Comparison of ENCODE assay signal across 31 cellular contexts in genomic region chr13:96041326-96042092, GRCh38. TPM values are rescaled to one million over a fixed set of nuclear protein-coding genes. Genes with fewer than 3 reads are reported as not detected.
DNase-seq lines count a peak whose midpoint lies in the region; ATAC-seq, FAIRE-seq and TF ChIP-seq lines count a peak whose summit lies in the region.
"Had no signal": no experiment of that assay in that cellular context is flagged by ENCODE, and none has a peak within 500 bp of the region (broad histone marks: within the 10 kb centered on the region; RNA-seq: fewer than 3 reads in every experiment).

No MANE protein-coding gene starts in this region.

- no peak overlapping the region for H3K18ac ChIP-seq in H1 (ENCODE audit: extremely low read depth, low read length)

- H3K4me3 Mint-ChIP-seq in GM23338 = no peak overlapping the region
- H3K4me3 Mint-ChIP-seq: CD4-positive, alpha-beta memory T cell had no signal

- H2BK5ac ChIP-seq in H1 (ENCODE audit: low read depth, low read length) = peak overlapping the region; percentile 19; the same call in 1 of the 2 replicates

- H3K4me3 ChIP-seq in GM23338 (no peak overlapping the region), HEK293 (ENCODE audit: low read depth, low read length) (no peak overlapping the region), H1 (ENCODE audit: extremely low read depth in 1 of 4, insufficient read depth in 2 of 4, low read depth in 3 of 4, low read length in 4 of 4) (peak overlapping the region in 2 of 4 experiments; percentile 12 to 15; a peak in 1 of 8 replicates), iPS-20b (ENCODE audit: low read length) (peak overlapping the region; percentile 35)
- H3K4me3 ChIP-seq: A549, GM12878, K562, MG63, PC-9, SJSA1 had no signal

- H2BK15ac ChIP-seq in H1 (ENCODE audit: low read length) = no peak overlapping the region

- H3K14ac ChIP-seq in H1 (ENCODE audit: insufficient read length) = no peak overlapping the region

- H3K23me2 ChIP-seq in H1 (ENCODE audit: low read depth, low read length) = no peaks in the 10 kb centered on the region

- no peak overlapping the region for H4K8ac ChIP-seq in H1 (ENCODE audit: extremely low read depth, insufficient read depth, low read length)

- no peak for FAIRE-seq in H1 (lab: Jason Lieb, UNC)
- FAIRE-seq: A549, GM12878, K562 had no signal

- WGBS in H1 (ENCODE audit: extremely low coverage in 1 of 2, insufficient coverage in 1 of 2, insufficient read length in 1 of 2, insufficient replicate concordance in 2 of 2, low coverage in 1 of 2, low lambda C conversion rate in 2 of 2, missing lambda C conversion rate in 1 of 2), 2 experiments = 83% methylated on average over 1 of the region's 4 CpGs; no CpG with 5 or more reads in 1 of the 2 experiments

- peaks cover 24% of the 10 kb centered on the region for H3K4me1 ChIP-seq in GM23338 (ENCODE audit: insufficient read depth)
- no peaks in the 10 kb centered on the region for H3K4me1 ChIP-seq in HEK293 (ENCODE audit: control insufficient read depth, insufficient read depth, low read length)
- peaks cover 0 to 8% (median 0%) of the 10 kb centered on the region in 4 experiments; a peak in 3 of 7 replicates for H3K4me1 ChIP-seq in H1 (replicated peaks in 1 of 4; ENCODE audit: control insufficient read depth in 3 of 4, insufficient read depth in 4 of 4, low read length in 3 of 4)
- peaks cover 8% of the 10 kb centered on the region for H3K4me1 ChIP-seq in iPS-20b (ENCODE audit: insufficient read depth, low read length)
- H3K4me1 ChIP-seq: A549, SJSA1 had no signal

- DNase-seq in GM23338 (ENCODE audit: low spot score) = no peak
- no peak for DNase-seq in H1 (ENCODE audit: low read depth in 1 of 2, low spot score in 2 of 2)
- DNase-seq in stimulated activated naive CD4-positive, alpha-beta T cell treated with Interleukin-2 at 50 U/mL for 16 hours (lab: John Stamatoyannopoulos, UW) = no peak
- no peak for DNase-seq in erythroblast (lab: John Stamatoyannopoulos, UW)
- DNase-seq in KBM-7 = no peak
- no peak for DNase-seq in Ammon's horn (ENCODE audit: low spot score)
- DNase-seq: AML-193; C1 segment of cervical spinal cord; CD4-positive, alpha-beta memory T cell; COR-L47; GDM1; H7; MG63; NCI-H1105 treated with DMSO at 0.1 percent for 48 hours; NCI-H146; NCI-H1930; NCI-H2107; NCI-H446 treated with DMSO at 0.1 percent for 48 hours; NCI-H82; NK-92 treated with Interleukin-12 subunit alpha and Interleukin-12 subunit beta, amount 100 ng/mL, for 24 hours; PC-9; Right ventricle myocardium superior; T-helper 1 cell had no signal

- peaks cover 5% of the 10 kb centered on the region for H3K9me2 ChIP-seq in GM23338 (ENCODE audit: insufficient read depth)

- no peak for TF ChIP-seq EP300 in H1 (IDR thresholded peaks at IDR 0.05; ENCODE audit: borderline replicate concordance in 1 of 2, low read depth in 2 of 2, low read length in 2 of 2)

- H3K79me1 ChIP-seq in H1 (ENCODE audit: low read depth, low read length) = peaks cover 2% of the 10 kb centered on the region

- peaks cover 17% of the 10 kb centered on the region for H3K36me3 ChIP-seq in GM23338 (ENCODE audit: insufficient read depth)
- H3K36me3 ChIP-seq in HEK293 (ENCODE audit: control insufficient read depth in 2 of 2, insufficient read depth in 1 of 2, low read length in 2 of 2) = no peaks in the 10 kb centered on the region
- peaks cover 0 to 3% (median 0%) of the 10 kb centered on the region in 4 experiments; a peak in 2 of 8 replicates for H3K36me3 ChIP-seq in H1 (ENCODE audit: control insufficient read depth in 2 of 4, insufficient read depth in 4 of 4, low read length in 3 of 4)
- peaks cover 4% of the 10 kb centered on the region; the same call in 1 of the 2 replicates for H3K36me3 ChIP-seq in iPS-20b (ENCODE audit: insufficient read depth, low read depth, low read length)

- no peak overlapping the region for H2BK120ac ChIP-seq in H1 (replicated peaks; ENCODE audit: low read depth, low read length)

- H3K4me2 ChIP-seq in GM23338 (peak overlapping the region; percentile 34; the same call in 1 of the 2 replicates), H1 (ENCODE audit: insufficient read depth in 1 of 2, low read depth in 2 of 2, low read length in 2 of 2) (peak overlapping the region in 1 of 2 experiments; percentile 7; a peak in 1 of 4 replicates)
- H3K4me2 ChIP-seq: A549, PC-9 had no signal

- H3K4ac ChIP-seq in H1 (replicated peaks; ENCODE audit: insufficient read length, low read depth, low read length) = no peak overlapping the region

- CTCF ChIA-PET in HEK293 (lab: Yijun Ruan, JAX) (interaction anchor here (0.6 kb wide), 1 partner anchor 13 kb away, joined by 3 read pairs; no protein-coding TSS in a partner anchor), H1 (lab: Charles Lee; ENCODE audit: partially characterized antibody) (interaction anchor here (0.8 to 1.6 kb wide), 4 partner anchors 18 to 776 kb away, joined by 3 read pairs; no protein-coding TSS in a partner anchor)

- H3K27ac Mint-ChIP-seq in GM23338 = peak overlapping the region; percentile 42
- H3K27ac Mint-ChIP-seq: CD4-positive, alpha-beta memory T cell had no signal

- no peak overlapping the region for H2AFZ ChIP-seq in GM23338
- H2AFZ ChIP-seq in H1 (ENCODE audit: low read length) = no peak overlapping the region
- H2AFZ ChIP-seq: PC-9 had no signal

- H2BK12ac ChIP-seq in H1 (ENCODE audit: low read depth, low read length) = peak overlapping the region; percentile 6; the same call in 1 of the 2 replicates

- peak; percentile 61 for ATAC-seq in GM23338
- ATAC-seq: A549, GM12878, K562 had no signal

- no peak overlapping the region for H2BK20ac ChIP-seq in H1 (ENCODE audit: low read length)

- H3K9me3 ChIP-seq in HEK293 (ENCODE audit: control insufficient read depth, insufficient read depth, low read depth, low read length) = no peaks in the 10 kb centered on the region
- peaks cover 5 to 8% of the 10 kb centered on the region in 2 experiments; a peak in 3 of 4 replicates for H3K9me3 ChIP-seq in H1 (ENCODE audit: insufficient read depth in 2 of 2, low read depth in 1 of 2, low read length in 1 of 2)
- peaks cover 6% of the 10 kb centered on the region; the same call in 1 of the 2 replicates for H3K9me3 ChIP-seq in iPS-20b (ENCODE audit: insufficient read depth, low read depth, low read length)
- H3K9me3 ChIP-seq: A549 had no signal

- peaks cover 24% of the 10 kb centered on the region for H3K4me1 Mint-ChIP-seq in GM23338
- H3K4me1 Mint-ChIP-seq: CD4-positive, alpha-beta memory T cell had no signal

- H4K5ac ChIP-seq in H1 (ENCODE audit: insufficient read length, low read depth, low read length) = no peak overlapping the region

- H3F3A ChIP-seq in GM23338 (replicated peaks; ENCODE audit: low read depth) = no peaks in the 10 kb centered on the region

- H3K27me3 ChIP-seq in GM23338 (ENCODE audit: insufficient read depth) (no peaks in the 10 kb centered on the region), H1 (replicated peaks in 1 of 4; ENCODE audit: control insufficient read depth in 3 of 4, extremely low read depth in 1 of 4, insufficient read depth in 3 of 4, low read length in 3 of 4) (no peaks in the 10 kb centered on the region), iPS-20b (ENCODE audit: insufficient read depth, low read length) (no peaks in the 10 kb centered on the region)
- H3K27me3 ChIP-seq: MG63, SJSA1 had no signal

- no peak for TF ChIP-seq RAD21 in H1 (IDR thresholded peaks at IDR 0.05 in 1 of 2, conservative IDR thresholded peaks at IDR 0.05 in 1 of 2; ENCODE audit: low read depth in 2 of 2, low read length in 2 of 2)

- peaks cover 24% of the 10 kb centered on the region for H3K9me3 Mint-ChIP-seq in GM23338

- TF ChIP-seq CTCF in GM23338 (conservative IDR thresholded peaks at IDR 0.05; ENCODE audit: low read depth in 2 of 2) = no peak
- TF ChIP-seq CTCF in HEK293 (tag by site-specific recombination; IDR thresholded peaks at IDR 0.05) = no peak
- TF ChIP-seq CTCF in H1 (IDR thresholded peaks at IDR 0.05; ENCODE audit: control extremely low read depth in 1 of 3, insufficient read depth in 1 of 3, low read depth in 1 of 3, low read length in 3 of 3) = no peak

- no peak overlapping the region for H3K56ac ChIP-seq in H1 (replicated peaks; ENCODE audit: insufficient read length, low read depth, low read length)

- 0 out of 2 replicates have a peak, but pooled peaks cover 20% of the 10 kb centered on the region for H4K20me1 ChIP-seq in GM23338 (replicated peaks; ENCODE audit: insufficient read depth)
- H4K20me1 ChIP-seq in H1 (replicated peaks in 1 of 2; ENCODE audit: control insufficient read depth in 1 of 2, insufficient read depth in 2 of 2, low read length in 2 of 2) = no peaks in the 10 kb centered on the region

- no peak overlapping the region for H4K91ac ChIP-seq in H1 (replicated peaks; ENCODE audit: insufficient read length, low read length)

- H3K36me3 Mint-ChIP-seq in GM23338 (ENCODE audit: low read depth) = peaks cover 70% of the 10 kb centered on the region
- H3K36me3 Mint-ChIP-seq: CD4-positive, alpha-beta memory T cell had no signal

- H3K27me3 Mint-ChIP-seq in GM23338 (ENCODE audit: insufficient read depth, low read depth, poor library complexity) = no peaks in the 10 kb centered on the region

- H3K9ac ChIP-seq in H1 (replicated peaks in 1 of 4; ENCODE audit: extremely low read depth in 1 of 4, low read depth in 3 of 4, low read length in 3 of 4) = no peak overlapping the region
- no peak overlapping the region for H3K9ac ChIP-seq in iPS-20b (ENCODE audit: low read depth, low read length)

- no peak overlapping the region for H3K23ac ChIP-seq in H1 (ENCODE audit: insufficient read length)

- peaks cover 100% of the 10 kb centered on the region for H3K79me2 ChIP-seq in GM23338 (replicated peaks; ENCODE audit: insufficient read depth)
- H3K79me2 ChIP-seq in H1 (ENCODE audit: control insufficient read depth in 1 of 2, insufficient read depth in 2 of 2, low read length in 2 of 2) = peaks cover 0 to 100% of the 10 kb centered on the region in 2 experiments

- no peak for TF ChIP-seq POLR2A in H1 (IDR thresholded peaks at IDR 0.05; ENCODE audit: control extremely low read depth in 1 of 2, low read depth in 2 of 2, low read length in 2 of 2)
- no peak for TF ChIP-seq POLR2A in erythroblast (IDR thresholded peaks at IDR 0.05; ENCODE audit: low read length)

- POLR2A ChIA-PET in HEK293 (lab: Yijun Ruan, JAX) = interaction anchor here (1.3 kb wide), 1 partner anchor 11 kb away, joined by 6 read pairs; the partner anchor contains the start of gene UGGT2
- POLR2A ChIA-PET in H1 (lab: Charles Lee; ENCODE audit: partially characterized antibody) = interaction anchor here (2.3 to 3.4 kb wide), 2 partner anchors 8 to 12 kb away, joined by 7 to 21 read pairs; partner anchors contain the start of gene UGGT2

- H2AK5ac ChIP-seq in H1 (ENCODE audit: low read depth, low read length) = no peak overlapping the region

- in situ Hi-C loops in KBM-7 (cut with MboI; ENCODE audit: low pct_unique_long_range_greater_than_20kb, low sequenced_read_pairs) = no loop called here

- H3K27ac ChIP-seq in GM23338 (ENCODE audit: low read depth) (peak overlapping the region; percentile 14; the same call in 1 of the 2 replicates), HEK293 (ENCODE audit: extremely low read depth, low read depth, low read length) (no peak overlapping the region), H1 (ENCODE audit: low read depth, low read length) (no peak overlapping the region; the same call in 1 of the 2 replicates), iPS-20b (ENCODE audit: low read length) (no peak overlapping the region)
- H3K27ac ChIP-seq: A549, PC-9, SJSA1 had no signal

RNA-seq across cellular contexts. Expression of gene UGGT2, which starts 11.7 kb away (rescaled TPM):
- total RNA-seq in GM23338 (2014; rRNA removed; shearing (Covaris generic)) = 39.8 and 60.5 TPM in 2 replicates
- 40.2 and 44.0 TPM in 2 replicates for polyA plus RNA-seq in GM23338 (2016; fragmentation: Nextera tagmentation; extraction: Ambion mirVana)
- total RNA-seq in H1 (2021; fragmentation: NEBNext Ultra II Directional; extraction: Animal tissue kit (Norgen Biotek cat#: 25700)) = 21.9 and 25.1 TPM in 2 replicates
- polyA plus RNA-seq in H1 (2011; rRNA removed) = 5.9 and 6.0 TPM in 2 replicates
- polyA plus RNA-seq in H1 (2011; cell fraction: cytosol; rRNA removed) = 10.1 TPM
- 31.8 TPM for polyA plus RNA-seq in H1 (2011; cell fraction: nucleus; rRNA removed)
- polyA plus RNA-seq in H1 (2012, experiment 1 of 2) = 7.6 to 11.5 TPM (median 8.7 TPM) in 4 replicates
- 2.2 TPM for polyA plus RNA-seq in H1 (2012, experiment 2 of 2)
- 29.1 TPM for polyA plus RNA-seq in H1 (2013, experiment 1 of 2)
- 28.5 TPM for polyA plus RNA-seq in H1 (2013, experiment 2 of 2)
- polyA minus RNA-seq in H1 (2011; rRNA and poly(A)+ RNA removed) = 19.4 and 26.4 TPM in 2 replicates
- 14.2 TPM for polyA minus RNA-seq in H1 (2011; cell fraction: cytosol; rRNA and poly(A)+ RNA removed)
- polyA minus RNA-seq in H1 (2011; cell fraction: nucleus; rRNA and poly(A)+ RNA removed) = 163 TPM
- total RNA-seq: CD4-positive, alpha-beta memory T cell had no signal
- polyA plus RNA-seq: CD4-positive, alpha-beta memory T cell had no signal

RNA-seq across cellular contexts. Expression of gene HS6ST3, which starts 48.4 kb away (rescaled TPM):
- 0.80 and 1.2 TPM in 2 replicates for total RNA-seq in GM23338 (2014; rRNA removed; shearing (Covaris generic))
- 0.40 and 0.52 TPM in 2 replicates for polyA plus RNA-seq in GM23338 (2016; fragmentation: Nextera tagmentation; extraction: Ambion mirVana)
- total RNA-seq in H1 (2021; fragmentation: NEBNext Ultra II Directional; extraction: Animal tissue kit (Norgen Biotek cat#: 25700)) = 1.2 TPM in 2 replicates
- polyA plus RNA-seq in H1 (2011; rRNA removed) = 0.39 and 0.45 TPM in 2 replicates
- polyA plus RNA-seq in H1 (2011; cell fraction: cytosol; rRNA removed) = 0.49 TPM
- 1.3 TPM for polyA plus RNA-seq in H1 (2011; cell fraction: nucleus; rRNA removed)
- 0.58 to 1.0 TPM (median 0.75 TPM) in 4 replicates for polyA plus RNA-seq in H1 (2012, experiment 1 of 2)
- polyA plus RNA-seq in H1 (2012, experiment 2 of 2) = 0.05 TPM
- polyA plus RNA-seq in H1 (2013, experiment 1 of 2) = 0.89 TPM
- 0.94 TPM for polyA plus RNA-seq in H1 (2013, experiment 2 of 2)
- 2.0 and 2.5 TPM in 2 replicates for polyA minus RNA-seq in H1 (2011; rRNA and poly(A)+ RNA removed)
- 1.0 TPM for polyA minus RNA-seq in H1 (2011; cell fraction: cytosol; rRNA and poly(A)+ RNA removed)
- 3.1 TPM for polyA minus RNA-seq in H1 (2011; cell fraction: nucleus; rRNA and poly(A)+ RNA removed)
- total RNA-seq: CD4-positive, alpha-beta memory T cell; GM12878; K562; LHCN-M2; PC-9; RPMI7951 had no signal
- polyA plus RNA-seq: A549; CD4-positive, alpha-beta memory T cell; K562 had no signal
